1 cellular context compared by ENCODE assay signal in the genomic region with DNA sequence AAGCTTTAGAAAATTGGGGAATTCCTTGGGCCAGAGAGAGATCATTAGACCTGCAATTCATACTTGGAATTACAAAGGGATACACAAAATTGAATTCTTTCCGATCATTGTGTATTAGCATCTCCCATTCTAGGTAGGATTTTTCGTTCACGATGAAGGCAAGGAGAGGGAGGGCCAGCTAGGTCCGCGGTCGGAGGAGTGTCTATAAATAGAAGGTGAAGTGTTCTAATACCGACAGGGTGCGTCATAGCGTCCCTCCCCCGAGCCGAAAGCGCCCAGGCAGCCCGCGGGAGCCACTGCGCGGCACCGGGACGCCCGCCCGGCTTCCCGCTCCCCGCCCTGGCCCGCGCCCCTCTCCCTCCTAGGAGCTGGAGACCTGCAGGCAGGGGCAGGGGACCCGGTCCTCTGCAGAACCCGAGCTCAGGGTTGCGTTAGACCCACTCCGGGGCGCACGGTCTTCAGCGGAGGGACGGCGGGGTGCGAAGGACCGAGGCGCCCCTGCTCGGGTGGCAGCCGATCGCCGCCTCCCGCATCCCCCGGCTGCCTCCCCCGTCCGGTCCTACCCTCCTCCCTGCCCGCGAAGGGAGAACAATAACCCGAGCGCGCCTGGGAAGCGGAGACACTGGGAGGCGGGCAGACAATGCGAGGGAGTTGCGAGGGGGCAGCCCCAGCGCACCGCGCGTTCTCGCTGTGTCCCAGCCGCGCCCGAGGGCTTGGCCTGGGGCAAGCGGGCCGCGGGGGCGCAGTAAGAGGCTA.
TF ChIP-seq lines count a peak whose summit lies in the region.

No MANE protein-coding gene starts in this region.

TF ChIP-seq in SK-N-SH, 30 proteins besides CTCF, POLR2A, EP300 and RAD21 (continued from another document):
- peak; percentile 77 for TF ChIP-seq RXRA (IDR thresholded peaks at IDR 0.05; ENCODE audit: borderline replicate concordance, low read depth)
- TF ChIP-seq, protein P1, sequence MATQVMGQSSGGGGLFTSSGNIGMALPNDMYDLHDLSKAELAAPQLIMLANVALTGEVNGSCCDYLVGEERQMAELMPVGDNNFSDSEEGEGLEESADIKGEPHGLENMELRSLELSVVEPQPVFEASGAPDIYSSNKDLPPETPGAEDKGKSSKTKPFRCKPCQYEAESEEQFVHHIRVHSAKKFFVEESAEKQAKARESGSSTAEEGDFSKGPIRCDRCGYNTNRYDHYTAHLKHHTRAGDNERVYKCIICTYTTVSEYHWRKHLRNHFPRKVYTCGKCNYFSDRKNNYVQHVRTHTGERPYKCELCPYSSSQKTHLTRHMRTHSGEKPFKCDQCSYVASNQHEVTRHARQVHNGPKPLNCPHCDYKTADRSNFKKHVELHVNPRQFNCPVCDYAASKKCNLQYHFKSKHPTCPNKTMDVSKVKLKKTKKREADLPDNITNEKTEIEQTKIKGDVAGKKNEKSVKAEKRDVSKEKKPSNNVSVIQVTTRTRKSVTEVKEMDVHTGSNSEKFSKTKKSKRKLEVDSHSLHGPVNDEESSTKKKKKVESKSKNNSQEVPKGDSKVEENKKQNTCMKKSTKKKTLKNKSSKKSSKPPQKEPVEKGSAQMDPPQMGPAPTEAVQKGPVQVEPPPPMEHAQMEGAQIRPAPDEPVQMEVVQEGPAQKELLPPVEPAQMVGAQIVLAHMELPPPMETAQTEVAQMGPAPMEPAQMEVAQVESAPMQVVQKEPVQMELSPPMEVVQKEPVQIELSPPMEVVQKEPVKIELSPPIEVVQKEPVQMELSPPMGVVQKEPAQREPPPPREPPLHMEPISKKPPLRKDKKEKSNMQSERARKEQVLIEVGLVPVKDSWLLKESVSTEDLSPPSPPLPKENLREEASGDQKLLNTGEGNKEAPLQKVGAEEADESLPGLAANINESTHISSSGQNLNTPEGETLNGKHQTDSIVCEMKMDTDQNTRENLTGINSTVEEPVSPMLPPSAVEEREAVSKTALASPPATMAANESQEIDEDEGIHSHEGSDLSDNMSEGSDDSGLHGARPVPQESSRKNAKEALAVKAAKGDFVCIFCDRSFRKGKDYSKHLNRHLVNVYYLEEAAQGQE (IDR thresholded peaks at IDR 0.05; ENCODE audit: low read depth, low read length) = 0 out of 2 replicates have a peak, but pooled peaks have one; percentile 1
- TF ChIP-seq POLR2AphosphoS5 (IDR thresholded peaks at IDR 0.05; ENCODE audit: low read depth, low read length) = peak; percentile 75
- TF ChIP-seq NRF1 (IDR thresholded peaks at IDR 0.05; ENCODE audit: low read depth, low read length) = no peak
- TF ChIP-seq FOXJ3 (CRISPR knock-in tag; IDR thresholded peaks at IDR 0.05) = no peak
- TF ChIP-seq EZH2phosphoT487 (IDR thresholded peaks at IDR 0.05; ENCODE audit: borderline replicate concordance, low read depth) = no peak
- TF ChIP-seq, protein P2, sequence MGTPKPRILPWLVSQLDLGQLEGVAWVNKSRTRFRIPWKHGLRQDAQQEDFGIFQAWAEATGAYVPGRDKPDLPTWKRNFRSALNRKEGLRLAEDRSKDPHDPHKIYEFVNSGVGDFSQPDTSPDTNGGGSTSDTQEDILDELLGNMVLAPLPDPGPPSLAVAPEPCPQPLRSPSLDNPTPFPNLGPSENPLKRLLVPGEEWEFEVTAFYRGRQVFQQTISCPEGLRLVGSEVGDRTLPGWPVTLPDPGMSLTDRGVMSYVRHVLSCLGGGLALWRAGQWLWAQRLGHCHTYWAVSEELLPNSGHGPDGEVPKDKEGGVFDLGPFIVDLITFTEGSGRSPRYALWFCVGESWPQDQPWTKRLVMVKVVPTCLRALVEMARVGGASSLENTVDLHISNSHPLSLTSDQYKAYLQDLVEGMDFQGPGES (IDR thresholded peaks at IDR 0.05; ENCODE audit: low read depth, low read length) = no peak
- TF ChIP-seq TAF1 (IDR thresholded peaks at IDR 0.05; ENCODE audit: borderline replicate concordance, low read depth, low read length) = peak; percentile 68
- no peak; the same call in 1 of the 2 replicates for TF ChIP-seq FOXM1 (IDR thresholded peaks at IDR 0.05; ENCODE audit: low read depth)
- TF ChIP-seq CHD2 (IDR thresholded peaks at IDR 0.05; ENCODE audit: low read length, partially characterized antibody) = peak; percentile 25
- peak; percentile 42; the same call in 1 of the 2 replicates for TF ChIP-seq SIN3A (IDR thresholded peaks at IDR 0.05; ENCODE audit: borderline replicate concordance, low read depth, low read length)
- TF ChIP-seq NFIC (IDR thresholded peaks at IDR 0.05; ENCODE audit: borderline replicate concordance) = peak; percentile 46; the same call in 1 of the 2 replicates
